In genomic region chr3:13480340-13481318, GRCh38 we compare ENCODE assay signal across 8 cellular contexts. TPM values are rescaled to one million over a fixed set of nuclear protein-coding genes. Genes with fewer than 3 reads are reported as not detected.
A peak's percentile ranks its signal among the peaks of the same experiment; 100 is the strongest.
DNase-seq lines count a peak whose midpoint lies in the region; ATAC-seq and TF ChIP-seq lines count a peak whose summit lies in the region.

No MANE protein-coding gene starts in this region.

- H3K4me1 ChIP-seq in esophagus muscularis mucosa (peaks cover 32 to 58% (median 43%) of the 10 kb centered on the region in 4 donors), uterus (no peaks in the 10 kb centered on the region)

- no peaks in the 10 kb centered on the region for H3K27me3 Mint-ChIP-seq in naive thymus-derived CD8-positive, alpha-beta T cell

- H3K4me3 ChIP-seq in esophagus muscularis mucosa (peak overlapping the region; percentile 66 to 87 (median 78)), uterus (peak overlapping the region; percentile 63 to 79)

- peaks cover 9 to 43% (median 28%) of the 10 kb centered on the region in 4 donors for H3K4me1 Mint-ChIP-seq in naive thymus-derived CD8-positive, alpha-beta T cell

- no peaks in the 10 kb centered on the region for H3K36me3 Mint-ChIP-seq in naive thymus-derived CD8-positive, alpha-beta T cell

- POLR2A ChIA-PET in naive thymus-derived CD8-positive, alpha-beta T cell (lab: Charles Lee): interaction anchor here (0.6 to 2.0 kb wide), 19 partner anchors 10 to 1171 kb away, joined by 3 to 11 read pairs (median 4); partner anchors contain the start of genes CCDC174, NUP210 and RPL32
- POLR2A ChIA-PET in GM10248 (lab: Yijun Ruan, JAX): interaction anchor here (0.6 to 1.5 kb wide), 2 partner anchors 29 to 676 kb away, joined by 3 to 6 read pairs; no protein-coding TSS in a partner anchor

- H3K27ac ChIP-seq in esophagus muscularis mucosa (replicated peaks in 1 of 4) (peak overlapping the region; percentile 88 to 95 (median 92)), uterus (peak overlapping the region; percentile 60 to 83)

- TF ChIP-seq CTCF in esophagus muscularis mucosa (IDR thresholded peaks at IDR 0.05) (no peak), uterus (IDR thresholded peaks at IDR 0.05) (no peak), GM10248 (IDR thresholded peaks at IDR 0.05; ENCODE audit: control extremely low read depth, extremely low read depth, low read depth, missing control alignments) (no peak)

- WGBS in esophagus muscularis mucosa: 81% methylated on average over 9 of the region's 70 CpGs

- TF ChIP-seq POLR2A in esophagus muscularis mucosa (IDR thresholded peaks at IDR 0.05; ENCODE audit: low read depth) (no peak), uterus (IDR thresholded peaks at IDR 0.05) (no peak)

- H3K9me3 ChIP-seq in esophagus muscularis mucosa (no peaks in the 10 kb centered on the region), uterus (no peaks in the 10 kb centered on the region)

- CTCF ChIA-PET in GM10248 (lab: Yijun Ruan, JAX): interaction anchor here (0.7 to 5.8 kb wide), 13 partner anchors 10 to 388 kb away, joined by 3 to 31 read pairs (median 4); partner anchors contain the start of gene NUP210

- peak overlapping the region; percentile 79 to 92 (median 88) for H3K4me3 Mint-ChIP-seq in naive thymus-derived CD8-positive, alpha-beta T cell

- H3K36me3 ChIP-seq in esophagus muscularis mucosa: peaks cover 0 to 11% (median 6%) of the 10 kb centered on the region in 4 donors
- no peaks in the 10 kb centered on the region for H3K36me3 ChIP-seq in uterus

- TF ChIP-seq EP300 in esophagus muscularis mucosa (IDR thresholded peaks at IDR 0.05): no peak

- ATAC-seq in GM18868 (IDR thresholded peaks at IDR 0.05; ENCODE audit: unreplicated experiment) (peak; percentile 25), HG03039 (IDR thresholded peaks at IDR 0.05; ENCODE audit: unreplicated experiment) (peak; percentile 12)
- peak; percentile 44 to 57 for ATAC-seq in naive thymus-derived CD8-positive, alpha-beta T cell

- H3K27me3 ChIP-seq in esophagus muscularis mucosa (no peaks in the 10 kb centered on the region), uterus (no peaks in the 10 kb centered on the region)

- H3K27ac Mint-ChIP-seq in naive thymus-derived CD8-positive, alpha-beta T cell: peak overlapping the region in 9 of 10 donors; percentile 5 to 96 (median 87)

- no peaks in the 10 kb centered on the region for H3K9me3 Mint-ChIP-seq in naive thymus-derived CD8-positive, alpha-beta T cell

- peak; percentile 22 for DNase-seq in activated CD4-positive, alpha-beta T cell treated with anti-CD3 and anti-CD28 coated beads, Interleukin-2, amount 50 U/mL, for 1 hour
- no peak for DNase-seq in esophagus muscularis mucosa (ENCODE audit: extremely low spot score)
- DNase-seq in naive thymus-derived CD8-positive, alpha-beta T cell: peak in 9 of 10 donors; percentile 23 to 86 (median 68)
- DNase-seq in uterus: peak in 1 of 2 donors; percentile 29
- DNase-seq in GM10248 (ENCODE audit: extremely low spot score): no peak
- no peak for DNase-seq in NCI-H128 (lab: John Stamatoyannopoulos, UW; ENCODE audit: unreplicated experiment)

- intact Hi-C loops in esophagus muscularis mucosa (cut with DNase I) (no loop called here), uterus (cut with DNase I; ENCODE audit: low total_unique reads) (no loop called here)

RNA-seq across cellular contexts. Expression of gene HDAC11, which starts 0.5 kb away (rescaled TPM):
- total RNA-seq in esophagus muscularis mucosa (10 to 100 TPM; 15.8 to 41.0 (median 32.2) TPM), uterus (10 to 100 TPM in 3 of 4 donors, 1 to 10 TPM in 1; 7.4 to 20.6 (median 11.7) TPM)
- 1 to 10 TPM; 6.6 to 7.6 TPM for total RNA-seq in naive thymus-derived CD8-positive, alpha-beta T cell
- polyA plus RNA-seq in naive thymus-derived CD8-positive, alpha-beta T cell: 1 to 10 TPM; 3.1 to 5.8 (median 3.7) TPM

Comparison
In these comparisons a context has a peak if more than half of its experiments do, and no peak if none do; other contexts are left out.
1. DNase-seq: peak in activated CD4-positive, alpha-beta T cell treated with anti-CD3 and anti-CD28 coated beads, Interleukin-2, amount 50 U/mL, for 1 hour (single experiment) and naive thymus-derived CD8-positive, alpha-beta T cell (9 of 10); none in esophagus muscularis mucosa (single experiment), GM10248 (single experiment) and NCI-H128 (single experiment).
2. Peak in every context shown above with its lines, with median percentiles within 50 percentile points of each other: ATAC-seq.